In genomic region chr15:60594071-60594470, GRCh38 we compare ENCODE assay signal across 1 cellular context.
TF ChIP-seq lines count a peak whose summit lies in the region.

No MANE protein-coding gene starts in this region.

TF ChIP-seq in HepG2, 621 proteins besides CTCF, POLR2A, EP300 and RAD21 (continued from another document):
- no peak for TF ChIP-seq E2F2 (CRISPR knock-in tag; IDR thresholded peaks at IDR 0.05; ENCODE audit: borderline replicate concordance)
